In the genomic region with DNA sequence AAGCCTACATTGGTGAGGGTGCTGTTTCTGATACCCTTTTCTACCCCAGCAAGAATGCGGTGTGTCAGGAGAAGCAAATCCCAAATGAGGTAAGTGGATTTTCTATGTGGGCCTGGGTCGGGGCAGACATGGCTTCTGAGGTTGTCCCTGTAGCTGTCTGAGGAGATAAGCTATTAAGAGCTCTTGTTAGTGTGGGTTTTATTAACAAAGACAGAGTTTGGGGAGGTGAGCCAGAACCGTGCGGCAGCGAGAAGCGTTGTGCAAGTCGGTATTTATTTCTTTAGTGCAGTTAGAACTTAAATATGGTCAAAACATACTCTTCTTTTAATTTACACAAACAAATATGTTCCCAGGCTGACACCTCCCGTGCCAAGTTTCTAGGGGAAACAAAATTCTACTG, we compare ENCODE assay signal across 1 cellular context.
TF ChIP-seq lines count a peak whose summit lies in the region.

No MANE protein-coding gene starts in this region.

TF ChIP-seq in SK-N-SH, 30 proteins besides CTCF, POLR2A, EP300 and RAD21 (continued from another document):
- TF ChIP-seq, protein P1, sequence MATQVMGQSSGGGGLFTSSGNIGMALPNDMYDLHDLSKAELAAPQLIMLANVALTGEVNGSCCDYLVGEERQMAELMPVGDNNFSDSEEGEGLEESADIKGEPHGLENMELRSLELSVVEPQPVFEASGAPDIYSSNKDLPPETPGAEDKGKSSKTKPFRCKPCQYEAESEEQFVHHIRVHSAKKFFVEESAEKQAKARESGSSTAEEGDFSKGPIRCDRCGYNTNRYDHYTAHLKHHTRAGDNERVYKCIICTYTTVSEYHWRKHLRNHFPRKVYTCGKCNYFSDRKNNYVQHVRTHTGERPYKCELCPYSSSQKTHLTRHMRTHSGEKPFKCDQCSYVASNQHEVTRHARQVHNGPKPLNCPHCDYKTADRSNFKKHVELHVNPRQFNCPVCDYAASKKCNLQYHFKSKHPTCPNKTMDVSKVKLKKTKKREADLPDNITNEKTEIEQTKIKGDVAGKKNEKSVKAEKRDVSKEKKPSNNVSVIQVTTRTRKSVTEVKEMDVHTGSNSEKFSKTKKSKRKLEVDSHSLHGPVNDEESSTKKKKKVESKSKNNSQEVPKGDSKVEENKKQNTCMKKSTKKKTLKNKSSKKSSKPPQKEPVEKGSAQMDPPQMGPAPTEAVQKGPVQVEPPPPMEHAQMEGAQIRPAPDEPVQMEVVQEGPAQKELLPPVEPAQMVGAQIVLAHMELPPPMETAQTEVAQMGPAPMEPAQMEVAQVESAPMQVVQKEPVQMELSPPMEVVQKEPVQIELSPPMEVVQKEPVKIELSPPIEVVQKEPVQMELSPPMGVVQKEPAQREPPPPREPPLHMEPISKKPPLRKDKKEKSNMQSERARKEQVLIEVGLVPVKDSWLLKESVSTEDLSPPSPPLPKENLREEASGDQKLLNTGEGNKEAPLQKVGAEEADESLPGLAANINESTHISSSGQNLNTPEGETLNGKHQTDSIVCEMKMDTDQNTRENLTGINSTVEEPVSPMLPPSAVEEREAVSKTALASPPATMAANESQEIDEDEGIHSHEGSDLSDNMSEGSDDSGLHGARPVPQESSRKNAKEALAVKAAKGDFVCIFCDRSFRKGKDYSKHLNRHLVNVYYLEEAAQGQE (IDR thresholded peaks at IDR 0.05; ENCODE audit: low read depth, low read length) = no peak
- no peak for TF ChIP-seq EZH2phosphoT487 (IDR thresholded peaks at IDR 0.05; ENCODE audit: borderline replicate concordance, low read depth)
- TF ChIP-seq USF2 (IDR thresholded peaks at IDR 0.05; ENCODE audit: borderline replicate concordance, low read depth, low read length) = no peak
- TF ChIP-seq TCF12 (IDR thresholded peaks at IDR 0.05) = no peak
- no peak for TF ChIP-seq TAF1 (IDR thresholded peaks at IDR 0.05; ENCODE audit: borderline replicate concordance, low read depth, low read length)
- TF ChIP-seq RFX5 (IDR thresholded peaks at IDR 0.05; ENCODE audit: low read length) = no peak
- TF ChIP-seq MXI1 (IDR thresholded peaks at IDR 0.05; ENCODE audit: low read depth, low read length) = no peak
- no peak for TF ChIP-seq RXRA (IDR thresholded peaks at IDR 0.05; ENCODE audit: borderline replicate concordance, low read depth)
- no peak for TF ChIP-seq JUND (IDR thresholded peaks at IDR 0.05)
- no peak for TF ChIP-seq RCOR1 (IDR thresholded peaks at IDR 0.05; ENCODE audit: low read length)
- TF ChIP-seq, protein P2, sequence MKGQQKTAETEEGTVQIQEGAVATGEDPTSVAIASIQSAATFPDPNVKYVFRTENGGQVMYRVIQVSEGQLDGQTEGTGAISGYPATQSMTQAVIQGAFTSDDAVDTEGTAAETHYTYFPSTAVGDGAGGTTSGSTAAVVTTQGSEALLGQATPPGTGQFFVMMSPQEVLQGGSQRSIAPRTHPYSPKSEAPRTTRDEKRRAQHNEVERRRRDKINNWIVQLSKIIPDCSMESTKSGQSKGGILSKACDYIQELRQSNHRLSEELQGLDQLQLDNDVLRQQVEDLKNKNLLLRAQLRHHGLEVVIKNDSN (IDR thresholded peaks at IDR 0.05; ENCODE audit: borderline replicate concordance, low read depth) = no peak
- TF ChIP-seq GABPA (IDR thresholded peaks at IDR 0.05; ENCODE audit: low read depth) = no peak
- no peak for TF ChIP-seq NFIC (IDR thresholded peaks at IDR 0.05; ENCODE audit: borderline replicate concordance)
- no peak for TF ChIP-seq GATA2 (CRISPR knock-in tag; IDR thresholded peaks at IDR 0.05)
- TF ChIP-seq MEF2A (IDR thresholded peaks at IDR 0.05; ENCODE audit: borderline replicate concordance, low read depth) = no peak
- TF ChIP-seq, protein P3, sequence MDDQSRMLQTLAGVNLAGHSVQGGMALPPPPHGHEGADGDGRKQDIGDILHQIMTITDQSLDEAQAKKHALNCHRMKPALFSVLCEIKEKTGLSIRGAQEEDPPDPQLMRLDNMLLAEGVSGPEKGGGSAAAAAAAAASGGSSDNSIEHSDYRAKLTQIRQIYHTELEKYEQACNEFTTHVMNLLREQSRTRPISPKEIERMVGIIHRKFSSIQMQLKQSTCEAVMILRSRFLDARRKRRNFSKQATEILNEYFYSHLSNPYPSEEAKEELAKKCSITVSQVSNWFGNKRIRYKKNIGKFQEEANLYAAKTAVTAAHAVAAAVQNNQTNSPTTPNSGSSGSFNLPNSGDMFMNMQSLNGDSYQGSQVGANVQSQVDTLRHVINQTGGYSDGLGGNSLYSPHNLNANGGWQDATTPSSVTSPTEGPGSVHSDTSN (IDR thresholded peaks at IDR 0.05) = no peak
- no peak for TF ChIP-seq CHD2 (IDR thresholded peaks at IDR 0.05; ENCODE audit: low read length, partially characterized antibody)
